In genomic region chr22:36369004-36369921, GRCh38 we compare ENCODE assay signal across 8 cellular contexts. TPM values are rescaled to one million over a fixed set of nuclear protein-coding genes. Genes with fewer than 3 reads are reported as not detected.
DNase-seq lines count a peak whose midpoint lies in the region; ATAC-seq and TF ChIP-seq lines count a peak whose summit lies in the region.

No MANE protein-coding gene starts in this region.

- H2AFZ ChIP-seq in MM.1S (ENCODE audit: low read length) = no peak overlapping the region

- H3K36me3 ChIP-seq in heart right ventricle (peaks cover 0 to 61% (median 0%) of the 10 kb centered on the region in 9 donors), tibial nerve (no peaks in the 10 kb centered on the region), MM.1S (replicated peaks; ENCODE audit: insufficient read depth, low read length) (peaks cover 17% of the 10 kb centered on the region)

- no peak for DNase-seq in heart right ventricle
- DNase-seq in cardiac septum (ENCODE audit: low spot score) = no peak
- no peak for DNase-seq in astrocyte of the cerebellum (ENCODE audit: low read depth)
- DNase-seq in middle frontal gyrus (ENCODE audit: extremely low spot score, low spot score) = peak; percentile 8
- DNase-seq in tibial nerve (ENCODE audit: low spot score in 2 of 2) = no peak
- no peak for DNase-seq in GM13976 (ENCODE audit: low spot score)
- no peak for DNase-seq in NCI-H146 (lab: John Stamatoyannopoulos, UW)
- no peak for DNase-seq in MM.1S

- H3K4me3 ChIP-seq in heart right ventricle = peak overlapping the region in 7 of 10 donors; percentile 1 to 28 (median 11)
- H3K4me3 ChIP-seq in astrocyte of the cerebellum (ENCODE audit: low read depth, low read length) = peak overlapping the region; percentile 6
- H3K4me3 ChIP-seq in tibial nerve = no peak overlapping the region
- H3K4me3 ChIP-seq in MM.1S (ENCODE audit: low read length) = no peak overlapping the region

- TF ChIP-seq EP300 in tibial nerve (IDR thresholded peaks at IDR 0.05) = no peak

- H3K27ac ChIP-seq in heart right ventricle = peak overlapping the region in 9 of 10 donors; percentile 74 to 93 (median 85)
- H3K27ac ChIP-seq in tibial nerve = peak overlapping the region; percentile 60 to 90 (median 81)
- H3K27ac ChIP-seq in MM.1S (ENCODE audit: low read length) = no peak overlapping the region

- H4K20me1 ChIP-seq in MM.1S (ENCODE audit: insufficient read depth, low read length) = peaks cover 96% of the 10 kb centered on the region

- peaks cover 100% of the 10 kb centered on the region for H3K79me2 ChIP-seq in MM.1S (ENCODE audit: low read length)

- H3K9me3 ChIP-seq in heart right ventricle (no peaks in the 10 kb centered on the region), tibial nerve (no peaks in the 10 kb centered on the region), MM.1S (replicated peaks; ENCODE audit: insufficient read depth, low read length) (no peaks in the 10 kb centered on the region)

- H3K27me3 ChIP-seq in heart right ventricle = no peaks in the 10 kb centered on the region
- H3K27me3 ChIP-seq in tibial nerve = no peaks in the 10 kb centered on the region
- no peaks in the 10 kb centered on the region for H3K27me3 ChIP-seq in MM.1S (replicated peaks; ENCODE audit: insufficient read depth, low read length)

- 35 to 38% methylated on average over 19 of the region's 19 CpGs for WGBS in heart right ventricle, 2 donors
- 31 to 34% methylated on average over 18 to 19 of the region's 19 CpGs for WGBS in tibial nerve, 2 donors

- TF ChIP-seq POLR2A in tibial nerve (IDR thresholded peaks at IDR 0.05) = no peak

- peaks cover 10% of the 10 kb centered on the region; the same call in 1 of the 2 replicates for H3F3A ChIP-seq in MM.1S (ENCODE audit: insufficient read depth, low read length)

- no peak for TF ChIP-seq CTCF in heart right ventricle (IDR thresholded peaks at IDR 0.05)
- no peak for TF ChIP-seq CTCF in astrocyte of the cerebellum (IDR thresholded peaks at IDR 0.05; ENCODE audit: low read depth, low read length, missing control alignments)
- TF ChIP-seq CTCF in tibial nerve (IDR thresholded peaks at IDR 0.05) = no peak
- TF ChIP-seq CTCF in GM13976 (IDR thresholded peaks at IDR 0.05; ENCODE audit: borderline replicate concordance, control extremely low read depth, extremely low read depth, insufficient read depth, missing control alignments) = no peak
- no peak for TF ChIP-seq CTCF in MM.1S (IDR thresholded peaks at IDR 0.05; ENCODE audit: low read length)

- H3K4me1 ChIP-seq in heart right ventricle = peaks cover 95 to 100% (median 100%) of the 10 kb centered on the region in 9 donors
- peaks cover 0 to 100% (median 96%) of the 10 kb centered on the region in 4 donors for H3K4me1 ChIP-seq in tibial nerve
- peaks cover 67% of the 10 kb centered on the region for H3K4me1 ChIP-seq in MM.1S (ENCODE audit: low read length)

- in situ Hi-C loops in astrocyte of the cerebellum (cut with HindIII; ENCODE audit: low sequenced_read_pairs) (loop anchor here (5.0 to 10.0 kb wide), 2 partner anchors 73 to 96 kb away; no protein-coding TSS in a partner anchor), GM13976 (cut with MboI; ENCODE audit: low sequenced_read_pairs, unreplicated experiment) (no loop called here)

- no peak overlapping the region for H3K4me2 ChIP-seq in MM.1S (ENCODE audit: low read depth, low read length)

- intact Hi-C loops in heart right ventricle (cut with DNase I) = loop anchor here in 7 of 10 donors (5.0 kb wide), 2 partner anchors 37 to 42 kb away; no protein-coding TSS in a partner anchor
- intact Hi-C loops in cardiac septum (cut with DNase I) = loop anchor here (5.0 kb wide), 1 partner anchor 42 kb away; no protein-coding TSS in a partner anchor

- H3K9ac ChIP-seq in MM.1S (ENCODE audit: low read length) = no peak overlapping the region

- no peak for ATAC-seq in heart right ventricle

- no peaks in the 10 kb centered on the region for H3K9me2 ChIP-seq in MM.1S (replicated peaks; ENCODE audit: insufficient read depth, low read length)

RNA-seq across cellular contexts. Expression of gene MYH9, which starts 18.5 kb away (rescaled TPM):
- total RNA-seq in heart right ventricle (100 to 1,000 TPM; 132 to 345 (median 189) TPM), cardiac septum (282 TPM), tibial nerve (100 to 1,000 TPM; 361 to 406 (median 386) TPM)
- polyA plus RNA-seq in heart right ventricle = 100 to 1,000 TPM; 134 to 243 TPM

Comparison
In these comparisons a context has a peak if more than half of its experiments do, and no peak if none do; other contexts are left out.
1. H3K4me3 ChIP-seq: peak in heart right ventricle (7 of 10) and astrocyte of the cerebellum (single experiment); none in tibial nerve (0 of 4) and MM.1S (single experiment).